Comparison of ENCODE assay signal across 18 cellular contexts in the genomic region with DNA sequence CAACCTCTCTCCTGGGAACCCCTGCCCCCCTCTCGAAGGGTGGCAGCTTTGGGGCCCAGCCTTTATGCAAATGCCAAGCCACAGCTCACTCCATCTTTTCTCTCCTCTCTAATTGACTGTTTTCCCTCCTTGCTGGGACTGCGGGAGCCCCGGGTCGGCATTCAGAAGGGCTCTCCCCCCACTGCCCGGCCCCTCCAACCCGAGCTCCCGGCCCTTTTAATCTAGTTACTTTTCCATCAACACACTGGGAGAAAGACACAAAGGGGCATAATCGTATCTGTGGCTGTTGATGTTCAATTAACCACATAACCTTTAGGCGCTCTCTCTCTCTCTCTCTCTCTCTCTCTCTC.
"Had no signal": no experiment of that assay in that cellular context is flagged by ENCODE, and none has a peak within 500 bp of the region (broad histone marks: within the 10 kb centered on the region; RNA-seq: fewer than 3 reads in every experiment).

No MANE protein-coding gene starts in this region.

- FAIRE-seq: colon had no signal

- H3K36me3 Mint-ChIP-seq: natural killer cell treated with Interleukin-12 subunit alpha and Interleukin-12 subunit beta and Interleukin-15 and Interleukin-18, amount 100 ng/mL, for 72 hours had no signal

- H3K9me3 Mint-ChIP-seq: activated naive CD8-positive, alpha-beta T cell treated with anti-CD3 and anti-CD28 coated beads, Interleukin-2, amount 50 U/mL, for 24 hours; central memory CD8-positive, alpha-beta T cell; natural killer cell treated with Interleukin-12 subunit alpha and Interleukin-12 subunit beta and Interleukin-15 and Interleukin-18, amount 100 ng/mL, for 72 hours; stimulated activated naive CD8-positive, alpha-beta T cell treated with anti-CD3 and anti-CD28 coated beads, Interleukin-15, Interleukin-2, amounts not matched to agents 100 ng/mL and 50 ng/mL, for 24 hours had no signal

- H3K4me3 Mint-ChIP-seq: activated naive CD8-positive, alpha-beta T cell treated with anti-CD3 and anti-CD28 coated beads, Interleukin-2, amount 50 U/mL, for 24 hours; central memory CD8-positive, alpha-beta T cell; natural killer cell treated with Interleukin-12 subunit alpha and Interleukin-12 subunit beta and Interleukin-15 and Interleukin-18, amount 100 ng/mL, for 72 hours; stimulated activated naive CD8-positive, alpha-beta T cell treated with anti-CD3 and anti-CD28 coated beads, Interleukin-15, Interleukin-2, amounts not matched to agents 100 ng/mL and 50 ng/mL, for 24 hours; T-helper 17 cell had no signal

- H3K27ac ChIP-seq: brain microvascular endothelial cell, left ventricle myocardium inferior had no signal

- H3K27ac Mint-ChIP-seq: activated naive CD8-positive, alpha-beta T cell treated with anti-CD3 and anti-CD28 coated beads, Interleukin-2, amount 50 U/mL, for 24 hours; natural killer cell treated with Interleukin-12 subunit alpha and Interleukin-12 subunit beta and Interleukin-15 and Interleukin-18, amount 100 ng/mL, for 72 hours; stimulated activated naive CD8-positive, alpha-beta T cell treated with anti-CD3 and anti-CD28 coated beads, Interleukin-15, Interleukin-2, amounts not matched to agents 100 ng/mL and 50 ng/mL, for 24 hours; T-helper 17 cell had no signal

- H3K4me1 Mint-ChIP-seq: central memory CD8-positive, alpha-beta T cell had no signal

- H3K36me3 ChIP-seq: brain microvascular endothelial cell, left ventricle myocardium inferior, tibial artery had no signal

- DNase-seq: activated CD4-positive, alpha-beta T cell treated with anti-CD3 and anti-CD28 coated beads for 4 hours; activated CD4-positive, alpha-beta T cell treated with anti-CD3 and anti-CD28 coated beads, Interleukin-2, amount 50 U/mL, for 48 hours; activated CD4-positive, CD25-positive, alpha-beta regulatory T cell; activated naive CD4-positive, alpha-beta T cell treated with anti-CD3 and anti-CD28 coated beads, Interleukin-2, amount 50 U/mL, for 16 hours; activated naive CD8-positive, alpha-beta T cell treated with anti-CD3 and anti-CD28 coated beads, Interleukin-2, amount 50 U/mL, for 24 hours; activated T-cell treated with anti-CD3 and anti-CD28 coated beads, Interleukin-2, amount 50 U/mL, for 48 hours; brain microvascular endothelial cell; effector memory CD4-positive, alpha-beta T cell; foreskin melanocyte; stimulated activated CD4-positive, alpha-beta T cell treated with anti-CD3 and anti-CD28 coated beads, Interleukin-12 subunit alpha, Interleukin-12 subunit beta, amount 100 ng/mL, for 4 hours; SW 1271; T-helper 17 cell had no signal

- H3K9me3 ChIP-seq: left ventricle myocardium inferior, tibial artery had no signal
